Comparison of ENCODE assay signal across 1 cellular context in the genomic region with DNA sequence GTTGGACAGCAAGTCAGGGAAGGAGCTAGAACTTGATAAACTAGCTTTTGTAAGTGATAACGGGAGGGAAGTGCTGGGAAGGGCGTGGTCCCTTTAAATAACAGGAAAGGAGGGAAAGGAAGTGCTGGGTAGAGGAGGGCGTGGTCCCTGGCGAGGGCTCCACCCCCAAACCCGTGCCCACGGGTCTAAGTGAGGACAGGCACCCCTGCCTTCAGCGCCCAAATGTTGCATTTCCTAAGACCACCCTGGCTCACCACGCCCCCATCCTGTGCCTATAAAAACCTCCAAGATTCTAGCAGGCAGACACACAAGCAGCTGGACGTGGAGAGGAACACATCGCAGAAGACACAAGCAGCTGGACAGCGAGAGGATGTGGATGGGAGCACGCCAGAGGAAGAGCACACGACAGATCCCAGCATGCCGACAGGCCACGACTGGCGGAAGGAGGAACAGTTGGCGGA.
TF ChIP-seq lines count a peak whose summit lies in the region.

No MANE protein-coding gene starts in this region.

TF ChIP-seq in WTC11, 78 proteins besides CTCF, POLR2A, EP300 and RAD21:
- no peak for TF ChIP-seq EMX1 (CRISPR knock-in tag; IDR thresholded peaks at IDR 0.05)
- TF ChIP-seq ZNF121 (CRISPR knock-in tag; IDR thresholded peaks at IDR 0.05): no peak
- no peak for TF ChIP-seq NR1H2 (CRISPR knock-in tag; IDR thresholded peaks at IDR 0.05)
- no peak for TF ChIP-seq ERG (CRISPR knock-in tag; IDR thresholded peaks at IDR 0.05)
